30 cellular contexts compared by ENCODE assay signal in genomic region chr10:42111076-42111475, GRCh38.
"Had no signal": no experiment of that assay in that cellular context is flagged by ENCODE, and none has a peak within 500 bp of the region (broad histone marks: within the 10 kb centered on the region; RNA-seq: fewer than 3 reads in every experiment).

No MANE protein-coding gene starts in this region.

- H3K9ac ChIP-seq: SK-N-SH had no signal

- H3K27me3 ChIP-seq: MG63, SJSA1 had no signal

- H3K4me2 ChIP-seq: PC-9, SK-N-SH had no signal

- H3K9me3 ChIP-seq: MG63, SJSA1, SK-N-SH had no signal

- H3K36me3 ChIP-seq: MG63, SJSA1 had no signal

- H3K4me1 ChIP-seq: SJSA1 had no signal

- H3K27ac ChIP-seq: PC-9, SJSA1 had no signal

- DNase-seq: Kasumi-1, KG1, MG63, NCI-H1048, NCI-H1092 treated with DMSO at 0.1 percent for 48 hours, NCI-H1105 treated with DMSO at 0.1 percent for 48 hours, NCI-H1417, NCI-H1436, NCI-H146, NCI-H1694, NCI-H187, NCI-H1930, NCI-H2029 treated with DMSO at 0.1 percent for 48 hours, NCI-H2081 treated with DMSO at 0.1 percent for 48 hours, NCI-H2107, NCI-H2171 treated with DMSO at 0.1 percent for 48 hours, NCI-H2227 treated with DMSO at 0.1 percent for 48 hours, NCI-H345, NCI-H446, NCI-H510A treated with DMSO at 0.1 percent for 48 hours, NCI-H524 treated with DMSO at 0.1 percent for 48 hours, NCI-H526 treated with DMSO at 0.1 percent for 48 hours, NCI-H82, PC-9, Right ventricle myocardium superior, SHP77 treated with DMSO at 0.1 percent for 48 hours, SK-N-SH, SW 1271 had no signal

- H2AFZ ChIP-seq: PC-9 had no signal

- H3K4me3 ChIP-seq: MG63, PC-9, SJSA1 had no signal

- ATAC-seq: Panc1 had no signal
